1 cellular context compared by ENCODE assay signal in the genomic region with DNA sequence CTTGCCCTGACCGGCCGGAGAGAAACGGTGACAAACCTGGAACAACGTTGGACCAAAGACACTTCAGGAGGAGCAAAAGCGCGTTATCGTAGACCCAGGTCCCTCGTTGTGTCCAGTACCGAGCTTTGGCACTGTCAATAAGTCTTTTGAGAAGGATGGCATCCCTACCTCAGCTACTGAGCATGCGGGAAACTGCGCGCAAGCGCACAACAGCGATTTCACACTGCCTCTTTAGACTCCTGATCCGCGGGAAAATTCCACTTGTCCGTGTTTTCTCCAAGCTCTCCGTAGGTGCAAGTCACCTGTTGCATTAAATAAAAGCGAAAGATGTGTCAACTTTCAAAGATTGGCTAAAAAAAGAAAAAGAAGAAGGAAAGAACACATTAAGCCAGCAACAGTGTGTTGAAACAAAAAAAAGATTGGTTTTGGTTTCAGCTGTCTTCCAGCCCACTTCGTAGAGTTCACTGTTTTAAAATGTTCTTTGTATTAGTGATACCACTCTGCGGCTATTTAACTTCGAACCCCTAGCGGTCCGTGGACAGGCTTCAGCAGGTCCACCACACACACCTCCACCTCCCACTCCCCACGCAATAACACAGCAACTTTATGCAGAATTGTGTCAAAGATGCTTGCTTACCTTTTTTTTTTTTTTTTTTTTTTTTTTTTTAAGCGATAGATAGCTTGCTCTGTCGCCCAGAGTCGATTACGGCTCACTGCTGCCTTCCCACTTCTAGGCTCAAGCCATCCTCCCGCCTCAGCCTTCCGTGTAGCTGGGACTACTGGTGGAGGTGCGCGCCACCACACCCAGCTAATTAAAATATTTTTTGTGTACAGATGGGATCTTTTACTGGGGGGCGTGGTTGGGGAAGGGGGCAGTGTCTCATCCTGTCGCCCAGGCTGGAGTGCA.
TF ChIP-seq lines count a peak whose summit lies in the region.

A gene with protein sequence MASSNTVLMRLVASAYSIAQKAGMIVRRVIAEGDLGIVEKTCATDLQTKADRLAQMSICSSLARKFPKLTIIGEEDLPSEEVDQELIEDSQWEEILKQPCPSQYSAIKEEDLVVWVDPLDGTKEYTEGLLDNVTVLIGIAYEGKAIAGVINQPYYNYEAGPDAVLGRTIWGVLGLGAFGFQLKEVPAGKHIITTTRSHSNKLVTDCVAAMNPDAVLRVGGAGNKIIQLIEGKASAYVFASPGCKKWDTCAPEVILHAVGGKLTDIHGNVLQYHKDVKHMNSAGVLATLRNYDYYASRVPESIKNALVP (minus strand): TSS at position 139 of the 907 bp plus-strand sequence. CDS start 9,942 bp downstream, outside the sequence.

TF ChIP-seq in HepG2, 621 proteins besides CTCF, POLR2A, EP300 and RAD21 (continued from another document and continues in another):
- TF ChIP-seq, protein P1, sequence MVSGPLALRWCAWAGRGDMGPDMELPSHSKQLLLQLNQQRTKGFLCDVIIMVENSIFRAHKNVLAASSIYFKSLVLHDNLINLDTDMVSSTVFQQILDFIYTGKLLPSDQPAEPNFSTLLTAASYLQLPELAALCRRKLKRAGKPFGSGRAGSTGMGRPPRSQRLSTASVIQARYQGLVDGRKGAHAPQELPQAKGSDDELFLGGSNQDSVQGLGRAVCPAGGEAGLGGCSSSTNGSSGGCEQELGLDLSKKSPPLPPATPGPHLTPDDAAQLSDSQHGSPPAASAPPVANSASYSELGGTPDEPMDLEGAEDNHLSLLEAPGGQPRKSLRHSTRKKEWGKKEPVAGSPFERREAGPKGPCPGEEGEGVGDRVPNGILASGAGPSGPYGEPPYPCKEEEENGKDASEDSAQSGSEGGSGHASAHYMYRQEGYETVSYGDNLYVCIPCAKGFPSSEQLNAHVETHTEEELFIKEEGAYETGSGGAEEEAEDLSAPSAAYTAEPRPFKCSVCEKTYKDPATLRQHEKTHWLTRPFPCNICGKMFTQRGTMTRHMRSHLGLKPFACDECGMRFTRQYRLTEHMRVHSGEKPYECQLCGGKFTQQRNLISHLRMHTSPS (CRISPR knock-in tag; IDR thresholded peaks at IDR 0.05; ENCODE audit: low read depth): peak; percentile 70; the same call in 1 of the 2 replicates
- peak; percentile 70; the same call in 1 of the 2 replicates for TF ChIP-seq MYC (CRISPR knock-in tag; IDR thresholded peaks at IDR 0.05; ENCODE audit: borderline replicate concordance)
- no peak for TF ChIP-seq FOSL1 (CRISPR knock-in tag; IDR thresholded peaks at IDR 0.05; ENCODE audit: borderline replicate concordance)
- no peak for TF ChIP-seq TAF15 (IDR thresholded peaks at IDR 0.05; ENCODE audit: low read depth, low read length, poor library complexity, severe bottlenecking)
- TF ChIP-seq, protein P2, sequence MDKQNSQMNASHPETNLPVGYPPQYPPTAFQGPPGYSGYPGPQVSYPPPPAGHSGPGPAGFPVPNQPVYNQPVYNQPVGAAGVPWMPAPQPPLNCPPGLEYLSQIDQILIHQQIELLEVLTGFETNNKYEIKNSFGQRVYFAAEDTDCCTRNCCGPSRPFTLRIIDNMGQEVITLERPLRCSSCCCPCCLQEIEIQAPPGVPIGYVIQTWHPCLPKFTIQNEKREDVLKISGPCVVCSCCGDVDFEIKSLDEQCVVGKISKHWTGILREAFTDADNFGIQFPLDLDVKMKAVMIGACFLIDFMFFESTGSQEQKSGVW (CRISPR knock-in tag; IDR thresholded peaks at IDR 0.05; ENCODE audit: borderline replicate concordance): no peak
- TF ChIP-seq, protein P3, sequence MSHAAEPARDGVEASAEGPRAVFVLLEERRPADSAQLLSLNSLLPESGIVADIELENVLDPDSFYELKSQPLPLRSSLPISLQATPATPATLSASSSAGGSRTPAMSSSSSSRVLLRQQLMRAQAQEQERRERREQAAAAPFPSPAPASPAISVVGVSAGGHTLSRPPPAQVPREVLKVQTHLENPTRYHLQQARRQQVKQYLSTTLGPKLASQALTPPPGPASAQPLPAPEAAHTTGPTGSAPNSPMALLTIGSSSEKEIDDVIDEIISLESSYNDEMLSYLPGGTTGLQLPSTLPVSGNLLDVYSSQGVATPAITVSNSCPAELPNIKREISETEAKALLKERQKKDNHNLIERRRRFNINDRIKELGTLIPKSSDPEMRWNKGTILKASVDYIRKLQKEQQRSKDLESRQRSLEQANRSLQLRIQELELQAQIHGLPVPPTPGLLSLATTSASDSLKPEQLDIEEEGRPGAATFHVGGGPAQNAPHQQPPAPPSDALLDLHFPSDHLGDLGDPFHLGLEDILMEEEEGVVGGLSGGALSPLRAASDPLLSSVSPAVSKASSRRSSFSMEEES (CRISPR knock-in tag; IDR thresholded peaks at IDR 0.05): peak; percentile 74
- peak; percentile 44; the same call in 1 of the 2 replicates for TF ChIP-seq ZNF772 (CRISPR knock-in tag; IDR thresholded peaks at IDR 0.05)
- TF ChIP-seq HNRNPLL (IDR thresholded peaks at IDR 0.05; ENCODE audit: low read depth, low read length, poor library complexity, severe bottlenecking): no peak
- 0 out of 2 replicates have a peak, but pooled peaks have one; percentile 56 for TF ChIP-seq ZNF761 (CRISPR knock-in tag; conservative IDR thresholded peaks at IDR 0.05)
- TF ChIP-seq ZFYVE20 (CRISPR knock-in tag; IDR thresholded peaks at IDR 0.05; ENCODE audit: borderline replicate concordance, low read depth): no peak
- TF ChIP-seq, protein P4, sequence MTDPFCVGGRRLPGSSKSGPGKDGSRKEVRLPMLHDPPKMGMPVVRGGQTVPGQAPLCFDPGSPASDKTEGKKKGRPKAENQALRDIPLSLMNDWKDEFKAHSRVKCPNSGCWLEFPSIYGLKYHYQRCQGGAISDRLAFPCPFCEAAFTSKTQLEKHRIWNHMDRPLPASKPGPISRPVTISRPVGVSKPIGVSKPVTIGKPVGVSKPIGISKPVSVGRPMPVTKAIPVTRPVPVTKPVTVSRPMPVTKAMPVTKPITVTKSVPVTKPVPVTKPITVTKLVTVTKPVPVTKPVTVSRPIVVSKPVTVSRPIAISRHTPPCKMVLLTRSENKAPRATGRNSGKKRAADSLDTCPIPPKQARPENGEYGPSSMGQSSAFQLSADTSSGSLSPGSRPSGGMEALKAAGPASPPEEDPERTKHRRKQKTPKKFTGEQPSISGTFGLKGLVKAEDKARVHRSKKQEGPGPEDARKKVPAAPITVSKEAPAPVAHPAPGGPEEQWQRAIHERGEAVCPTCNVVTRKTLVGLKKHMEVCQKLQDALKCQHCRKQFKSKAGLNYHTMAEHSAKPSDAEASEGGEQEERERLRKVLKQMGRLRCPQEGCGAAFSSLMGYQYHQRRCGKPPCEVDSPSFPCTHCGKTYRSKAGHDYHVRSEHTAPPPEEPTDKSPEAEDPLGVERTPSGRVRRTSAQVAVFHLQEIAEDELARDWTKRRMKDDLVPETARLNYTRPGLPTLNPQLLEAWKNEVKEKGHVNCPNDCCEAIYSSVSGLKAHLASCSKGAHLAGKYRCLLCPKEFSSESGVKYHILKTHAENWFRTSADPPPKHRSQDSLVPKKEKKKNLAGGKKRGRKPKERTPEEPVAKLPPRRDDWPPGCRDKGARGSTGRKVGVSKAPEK (CRISPR knock-in tag; IDR thresholded peaks at IDR 0.05; ENCODE audit: borderline replicate concordance): peak; percentile 65; the same call in 1 of the 2 replicates
- TF ChIP-seq, protein P5, sequence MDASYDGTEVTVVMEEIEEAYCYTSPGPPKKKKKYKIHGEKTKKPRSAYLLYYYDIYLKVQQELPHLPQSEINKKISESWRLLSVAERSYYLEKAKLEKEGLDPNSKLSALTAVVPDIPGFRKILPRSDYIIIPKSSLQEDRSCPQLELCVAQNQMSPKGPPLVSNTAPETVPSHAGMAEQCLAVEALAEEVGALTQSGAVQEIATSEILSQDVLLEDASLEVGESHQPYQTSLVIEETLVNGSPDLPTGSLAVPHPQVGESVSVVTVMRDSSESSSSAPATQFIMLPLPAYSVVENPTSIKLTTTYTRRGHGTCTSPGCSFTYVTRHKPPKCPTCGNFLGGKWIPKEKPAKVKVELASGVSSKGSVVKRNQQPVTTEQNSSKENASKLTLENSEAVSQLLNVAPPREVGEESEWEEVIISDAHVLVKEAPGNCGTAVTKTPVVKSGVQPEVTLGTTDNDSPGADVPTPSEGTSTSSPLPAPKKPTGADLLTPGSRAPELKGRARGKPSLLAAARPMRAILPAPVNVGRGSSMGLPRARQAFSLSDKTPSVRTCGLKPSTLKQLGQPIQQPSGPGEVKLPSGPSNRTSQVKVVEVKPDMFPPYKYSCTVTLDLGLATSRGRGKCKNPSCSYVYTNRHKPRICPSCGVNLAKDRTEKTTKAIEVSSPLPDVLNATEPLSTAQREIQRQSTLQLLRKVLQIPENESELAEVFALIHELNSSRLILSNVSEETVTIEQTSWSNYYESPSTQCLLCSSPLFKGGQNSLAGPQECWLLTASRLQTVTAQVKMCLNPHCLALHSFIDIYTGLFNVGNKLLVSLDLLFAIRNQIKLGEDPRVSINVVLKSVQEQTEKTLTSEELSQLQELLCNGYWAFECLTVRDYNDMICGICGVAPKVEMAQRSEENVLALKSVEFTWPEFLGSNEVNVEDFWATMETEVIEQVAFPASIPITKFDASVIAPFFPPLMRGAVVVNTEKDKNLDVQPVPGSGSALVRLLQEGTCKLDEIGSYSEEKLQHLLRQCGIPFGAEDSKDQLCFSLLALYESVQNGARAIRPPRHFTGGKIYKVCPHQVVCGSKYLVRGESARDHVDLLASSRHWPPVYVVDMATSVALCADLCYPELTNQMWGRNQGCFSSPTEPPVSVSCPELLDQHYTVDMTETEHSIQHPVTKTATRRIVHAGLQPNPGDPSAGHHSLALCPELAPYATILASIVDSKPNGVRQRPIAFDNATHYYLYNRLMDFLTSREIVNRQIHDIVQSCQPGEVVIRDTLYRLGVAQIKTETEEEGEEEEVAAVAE (CRISPR knock-in tag; IDR thresholded peaks at IDR 0.05; ENCODE audit: borderline replicate concordance): no peak
- no peak for TF ChIP-seq ZNF83 (CRISPR knock-in tag; IDR thresholded peaks at IDR 0.05; ENCODE audit: borderline replicate concordance)
- TF ChIP-seq GTF2F1 (IDR thresholded peaks at IDR 0.05; ENCODE audit: low read length): no peak
- peak; percentile 40; the same call in 1 of the 2 replicates for TF ChIP-seq CREB1 (IDR thresholded peaks at IDR 0.05)
- peak; percentile 67 for TF ChIP-seq CREB1 (CRISPR knock-in tag; IDR thresholded peaks at IDR 0.05)
- TF ChIP-seq PITX1 (CRISPR knock-in tag; IDR thresholded peaks at IDR 0.05): peak; percentile 74
- TF ChIP-seq, protein P6, sequence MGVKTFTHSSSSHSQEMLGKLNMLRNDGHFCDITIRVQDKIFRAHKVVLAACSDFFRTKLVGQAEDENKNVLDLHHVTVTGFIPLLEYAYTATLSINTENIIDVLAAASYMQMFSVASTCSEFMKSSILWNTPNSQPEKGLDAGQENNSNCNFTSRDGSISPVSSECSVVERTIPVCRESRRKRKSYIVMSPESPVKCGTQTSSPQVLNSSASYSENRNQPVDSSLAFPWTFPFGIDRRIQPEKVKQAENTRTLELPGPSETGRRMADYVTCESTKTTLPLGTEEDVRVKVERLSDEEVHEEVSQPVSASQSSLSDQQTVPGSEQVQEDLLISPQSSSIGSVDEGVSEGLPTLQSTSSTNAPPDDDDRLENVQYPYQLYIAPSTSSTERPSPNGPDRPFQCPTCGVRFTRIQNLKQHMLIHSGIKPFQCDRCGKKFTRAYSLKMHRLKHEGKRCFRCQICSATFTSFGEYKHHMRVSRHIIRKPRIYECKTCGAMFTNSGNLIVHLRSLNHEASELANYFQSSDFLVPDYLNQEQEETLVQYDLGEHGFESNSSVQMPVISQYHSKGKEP (CRISPR knock-in tag; IDR thresholded peaks at IDR 0.05): no peak
- no peak for TF ChIP-seq POLR2AphosphoS2 (IDR thresholded peaks at IDR 0.05; ENCODE audit: low read depth, low read length)
- peak; percentile 42 for TF ChIP-seq HNF4A (CRISPR knock-in tag; IDR thresholded peaks at IDR 0.05)
- no peak for TF ChIP-seq ZNF333 (CRISPR knock-in tag; IDR thresholded peaks at IDR 0.05; ENCODE audit: borderline replicate concordance)
- peak; percentile 72; the same call in 1 of the 2 replicates for TF ChIP-seq NFKBIZ (CRISPR knock-in tag; IDR thresholded peaks at IDR 0.05)
- peak; percentile 86 for TF ChIP-seq THAP11 (CRISPR knock-in tag; IDR thresholded peaks at IDR 0.05)
- TF ChIP-seq ZNF570 (CRISPR knock-in tag; IDR thresholded peaks at IDR 0.05; ENCODE audit: borderline replicate concordance): no peak
- no peak for TF ChIP-seq NCOA1 (CRISPR knock-in tag; IDR thresholded peaks at IDR 0.05)
- TF ChIP-seq, protein P7, sequence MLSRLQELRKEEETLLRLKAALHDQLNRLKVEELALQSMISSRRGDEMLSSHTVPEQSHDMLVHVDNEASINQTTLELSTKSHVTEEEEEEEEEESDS (CRISPR knock-in tag; IDR thresholded peaks at IDR 0.05; ENCODE audit: borderline replicate concordance): no peak
- TF ChIP-seq ZNF564 (CRISPR knock-in tag; IDR thresholded peaks at IDR 0.05): no peak
- no peak for TF ChIP-seq ZFP36 (IDR thresholded peaks at IDR 0.05; ENCODE audit: borderline replicate concordance, low read depth, low read length, partially characterized antibody)
- peak; percentile 62; the same call in 1 of the 2 replicates for TF ChIP-seq MEIS2 (CRISPR knock-in tag; IDR thresholded peaks at IDR 0.05)
- TF ChIP-seq ZNF556 (CRISPR knock-in tag; IDR thresholded peaks at IDR 0.05; ENCODE audit: borderline replicate concordance): peak; percentile 44; the same call in 1 of the 2 replicates
- TF ChIP-seq ZNF605 (CRISPR knock-in tag; IDR thresholded peaks at IDR 0.05): peak; percentile 47; the same call in 1 of the 2 replicates
- no peak for TF ChIP-seq ZNF30 (CRISPR knock-in tag; IDR thresholded peaks at IDR 0.05)
- no peak for TF ChIP-seq ZNF768 (CRISPR knock-in tag; IDR thresholded peaks at IDR 0.05)
- TF ChIP-seq ZFP36L1 (CRISPR knock-in tag; IDR thresholded peaks at IDR 0.05): 0 out of 2 replicates have a peak, but pooled peaks have one; percentile 34
- TF ChIP-seq ZNF317 (CRISPR knock-in tag; IDR thresholded peaks at IDR 0.05): no peak
- 0 out of 2 replicates have a peak, but pooled peaks have one; percentile 67 for TF ChIP-seq ZNF816 (CRISPR knock-in tag; IDR thresholded peaks at IDR 0.05; ENCODE audit: borderline replicate concordance)
- TF ChIP-seq GTF3A (CRISPR knock-in tag; conservative IDR thresholded peaks at IDR 0.05): no peak
- TF ChIP-seq, protein P8, sequence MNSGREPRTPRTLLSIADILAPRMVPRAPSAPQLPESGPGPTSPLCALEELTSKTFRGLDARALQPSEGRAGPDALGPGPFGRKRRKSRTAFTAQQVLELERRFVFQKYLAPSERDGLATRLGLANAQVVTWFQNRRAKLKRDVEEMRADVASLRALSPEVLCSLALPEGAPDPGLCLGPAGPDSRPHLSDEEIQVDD (CRISPR knock-in tag; IDR thresholded peaks at IDR 0.05; ENCODE audit: borderline replicate concordance): no peak
